In the genomic region with DNA sequence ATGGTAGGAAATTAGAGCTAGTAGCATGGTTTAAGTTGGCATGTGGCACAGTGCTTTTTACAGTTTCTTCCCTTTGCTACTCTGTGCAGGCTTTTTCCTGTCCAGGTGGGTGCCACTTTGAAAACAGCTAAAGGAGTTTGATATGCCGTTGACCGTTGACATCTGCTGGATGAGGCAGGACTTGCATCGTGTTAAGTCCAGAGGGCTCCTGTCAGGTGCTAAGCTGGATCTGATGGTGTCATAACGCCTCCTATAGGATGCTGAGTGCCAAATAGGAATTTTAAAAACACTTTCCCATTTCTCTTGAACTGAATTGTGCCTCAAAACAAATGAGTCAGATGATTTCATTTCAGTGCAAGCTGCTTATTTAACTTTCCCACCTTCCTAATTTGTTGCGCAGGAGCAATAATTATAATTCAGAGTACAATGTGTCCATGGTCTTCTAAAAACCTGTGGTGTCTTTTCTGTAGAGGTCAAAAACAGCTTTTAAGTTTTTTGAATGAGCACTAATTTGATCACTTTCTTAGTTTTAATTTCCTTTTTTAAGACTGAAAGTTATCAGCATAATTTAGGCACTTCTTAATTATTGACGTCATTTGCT, we compare ENCODE assay signal across 8 cellular contexts.
DNase-seq lines count a peak whose midpoint lies in the region; TF ChIP-seq lines count a peak whose summit lies in the region.

No MANE protein-coding gene starts in this region.

- no peaks in the 10 kb centered on the region for H3K4me1 Mint-ChIP-seq in MCF 10A (ENCODE audit: insufficient read depth, unreplicated experiment)

- H3K9me3 Mint-ChIP-seq in MCF 10A (ENCODE audit: unreplicated experiment) = no peaks in the 10 kb centered on the region

- CTCF ChIA-PET in MCF 10A (lab: Yijun Ruan, JAX) = interaction anchor here (0.6 to 4.7 kb wide), 75 partner anchors 9 to 1395 kb away, joined by 3 to 72 read pairs (median 4); partner anchors contain the start of gene CDCA7L

- H3K4me3 ChIP-seq in LNCaP clone FGC (ENCODE audit: low read depth, low read length) = no peak overlapping the region
- H3K4me3 ChIP-seq in kidney epithelial cell (ENCODE audit: low read depth, low read length) = no peak overlapping the region

- POLR2A ChIA-PET in MCF 10A (lab: Yijun Ruan, JAX) = interaction anchor here (0.7 to 1.5 kb wide), 4 partner anchors 341 to 616 kb away, joined by 3 to 8 read pairs (median 4); no protein-coding TSS in a partner anchor

- peak; percentile 15 to 24 for DNase-seq in NCI-H187 (lab: John Stamatoyannopoulos, UW)
- no peak for DNase-seq in NCI-H187 treated with DMSO at 0.1 percent for 48 hours (lab: John Stamatoyannopoulos, UW)
- DNase-seq in H4 (ENCODE audit: low spot score) = peak; percentile 98
- DNase-seq in LNCaP clone FGC (ENCODE audit: low read depth) = peak; percentile 90
- DNase-seq in OCI-M1 (lab: John Stamatoyannopoulos, UW) = peak; percentile 63
- peak; percentile 88 for DNase-seq in MCF 10A (ENCODE audit: unreplicated experiment)
- DNase-seq in kidney epithelial cell (ENCODE audit: low read depth) = peak; percentile 61
- DNase-seq in ureter (ENCODE audit: low spot score) = peak; percentile 54

- BruUV-seq in MCF 10A (replicated peaks; lab: Mats Ljungman, UMichigan) = no TSS peak

- TF ChIP-seq CTCF in LNCaP clone FGC (IDR thresholded peaks at IDR 0.05; ENCODE audit: control insufficient read depth, extremely low read depth, insufficient read depth) (peak; percentile 99), MCF 10A (IDR thresholded peaks at IDR 0.05; ENCODE audit: unreplicated experiment) (peak; percentile 85), kidney epithelial cell (IDR thresholded peaks at IDR 0.05; ENCODE audit: insufficient read depth, low read length, poor library complexity, severe bottlenecking) (peak; percentile 76)

- peaks cover 10% of the 10 kb centered on the region for H3K27me3 Mint-ChIP-seq in MCF 10A (ENCODE audit: insufficient read depth, unreplicated experiment)

- no peaks in the 10 kb centered on the region for H3K27me3 ChIP-seq in kidney epithelial cell (ENCODE audit: control insufficient read depth, insufficient read depth, low read length)

- intact Hi-C loops in MCF 10A (cut with micrococcal nuclease) = loop anchor here (1.0 to 10.0 kb wide), 10 partner anchors 200 to 987 kb away; partner anchors contain the start of gene DNAH11

- no peak overlapping the region for H3K4me3 Mint-ChIP-seq in MCF 10A (ENCODE audit: unreplicated experiment)

- H3K36me3 ChIP-seq in kidney epithelial cell (ENCODE audit: control insufficient read depth, insufficient read depth, low read length) = no peaks in the 10 kb centered on the region

- H3K27ac Mint-ChIP-seq in MCF 10A (ENCODE audit: low read depth, unreplicated experiment) = no peak overlapping the region

- H3K36me3 Mint-ChIP-seq in MCF 10A (ENCODE audit: insufficient read depth, unreplicated experiment) = peaks cover 6% of the 10 kb centered on the region
